25 cellular contexts compared by ENCODE assay signal in genomic region chr15:62570405-62570783, GRCh38.
DNase-seq lines count a peak whose midpoint lies in the region; ATAC-seq and TF ChIP-seq lines count a peak whose summit lies in the region.
"Had no signal": no experiment of that assay in that cellular context is flagged by ENCODE, and none has a peak within 500 bp of the region (broad histone marks: within the 10 kb centered on the region; RNA-seq: fewer than 3 reads in every experiment).

No MANE protein-coding gene starts in this region.

- no peaks in the 10 kb centered on the region for H3K9me2 ChIP-seq in hepatocyte (replicated peaks; ENCODE audit: insufficient read depth)

- H3K4me2 ChIP-seq in hepatocyte: peak overlapping the region; percentile 62

- no peak overlapping the region for H2AFZ ChIP-seq in hepatocyte
- H2AFZ ChIP-seq: parathyroid adenoma had no signal

- WGBS in heart left ventricle, 4 donors: 64 to 74% (median 66%) methylated on average over 4 of the region's 4 CpGs
- 87% methylated on average over 4 of the region's 4 CpGs for WGBS in hepatocyte (ENCODE audit: low lambda C conversion rate, missing lambda C conversion rate)
- 20 to 24% methylated on average over 4 of the region's 4 CpGs for WGBS in aorta, 2 donors

- H3K9me3 ChIP-seq in left ventricle myocardium inferior (replicated peaks): no peaks in the 10 kb centered on the region
- H3K9me3 ChIP-seq in heart left ventricle: no peaks in the 10 kb centered on the region
- H3K9me3 ChIP-seq in hepatocyte (ENCODE audit: low read depth): no peaks in the 10 kb centered on the region
- H3K9me3 ChIP-seq in aorta (ENCODE audit: control insufficient read depth, low read length): no peaks in the 10 kb centered on the region
- no peaks in the 10 kb centered on the region for H3K9me3 ChIP-seq in naive thymus-derived CD4-positive, alpha-beta T cell (ENCODE audit: control insufficient read depth in 2 of 3, low read length in 3 of 3)
- H3K9me3 ChIP-seq: heart right ventricle, sigmoid colon, uterus had no signal

- H3K79me2 ChIP-seq in hepatocyte: peaks cover 85% of the 10 kb centered on the region
- H3K79me2 ChIP-seq: parathyroid adenoma had no signal

- peaks cover 2 to 31% (median 23%) of the 10 kb centered on the region in 5 donors for H3K27me3 Mint-ChIP-seq in naive thymus-derived CD4-positive, alpha-beta T cell
- H3K27me3 Mint-ChIP-seq in activated CD4-positive, alpha-beta T cell treated with anti-CD3 and anti-CD28 coated beads, Interleukin-2, amount 10 ng/mL, durations not matched to agents 24 days and 14 days: peaks cover 2% of the 10 kb centered on the region
- H3K27me3 Mint-ChIP-seq: activated naive CD8-positive, alpha-beta T cell had no signal

- H3K4me3 ChIP-seq in left ventricle myocardium inferior: no peak overlapping the region
- no peak overlapping the region for H3K4me3 ChIP-seq in heart left ventricle
- H3K4me3 ChIP-seq in hepatocyte: no peak overlapping the region
- H3K4me3 ChIP-seq in aorta (ENCODE audit: low read length in 2 of 2): no peak overlapping the region
- H3K4me3 ChIP-seq in naive thymus-derived CD4-positive, alpha-beta T cell (ENCODE audit: low read length): no peak overlapping the region
- H3K4me3 ChIP-seq: GM12878, heart right ventricle, sigmoid colon, uterus had no signal

- ATAC-seq in heart left ventricle (no peak), sciatic nerve (peak; percentile 63), aorta (ENCODE audit: low FRiP score) (peak; percentile 5), GM21381 (IDR thresholded peaks at IDR 0.05; ENCODE audit: unreplicated experiment) (no peak)
- no peak for ATAC-seq in naive thymus-derived CD4-positive, alpha-beta T cell
- ATAC-seq: GM12878 had no signal

- H3K36me3 ChIP-seq in left ventricle myocardium inferior (no peaks in the 10 kb centered on the region), heart left ventricle (no peaks in the 10 kb centered on the region), hepatocyte (replicated peaks; ENCODE audit: insufficient read depth, low read depth) (no peaks in the 10 kb centered on the region), aorta (ENCODE audit: control insufficient read depth in 1 of 2, insufficient read depth in 2 of 2, low read length in 1 of 2) (no peaks in the 10 kb centered on the region)
- H3K36me3 ChIP-seq in naive thymus-derived CD4-positive, alpha-beta T cell (ENCODE audit: control insufficient read depth in 2 of 3, insufficient read depth in 3 of 3, low read length in 3 of 3): no peaks in the 10 kb centered on the region
- H3K36me3 ChIP-seq: heart right ventricle, sigmoid colon, uterus had no signal

- CTCF ChIA-PET in naive thymus-derived CD4-positive, alpha-beta T cell (lab: Charles Lee): no interaction called here

- H4K20me1 ChIP-seq in hepatocyte (ENCODE audit: insufficient read depth, poor library complexity, severe bottlenecking): no peaks in the 10 kb centered on the region

- peak overlapping the region; percentile 53 for H3K27ac ChIP-seq in left ventricle myocardium inferior (replicated peaks)
- H3K27ac ChIP-seq in heart left ventricle: peak overlapping the region in 1 of 12 donors; percentile 9
- H3K27ac ChIP-seq in hepatocyte: peak overlapping the region; percentile 11
- H3K27ac ChIP-seq in aorta (ENCODE audit: low read depth in 1 of 2, low read length in 2 of 2): peak overlapping the region in 1 of 2 donors; percentile 71
- H3K27ac ChIP-seq in naive thymus-derived CD4-positive, alpha-beta T cell (ENCODE audit: low read depth, low read length): no peak overlapping the region
- H3K27ac ChIP-seq: dorsolateral prefrontal cortex, HL-60, parathyroid adenoma, sigmoid colon, uterus had no signal

- H3K4me1 Mint-ChIP-seq in naive thymus-derived CD4-positive, alpha-beta T cell: no peaks in the 10 kb centered on the region
- no peaks in the 10 kb centered on the region for H3K4me1 Mint-ChIP-seq in activated CD4-positive, alpha-beta T cell treated with anti-CD3 and anti-CD28 coated beads, Interleukin-2, amount 10 ng/mL, durations not matched to agents 24 days and 14 days
- H3K4me1 Mint-ChIP-seq: central memory CD8-positive, alpha-beta T cell had no signal

- H3K4me3 Mint-ChIP-seq in naive thymus-derived CD4-positive, alpha-beta T cell: no peak overlapping the region
- H3K4me3 Mint-ChIP-seq in activated CD4-positive, alpha-beta T cell treated with anti-CD3 and anti-CD28 coated beads, Interleukin-2, amount 10 ng/mL, durations not matched to agents 24 days and 14 days: no peak overlapping the region
- H3K4me3 Mint-ChIP-seq: activated naive CD8-positive, alpha-beta T cell; central memory CD8-positive, alpha-beta T cell; natural killer cell treated with Interleukin-12 subunit alpha and Interleukin-12 subunit beta and Interleukin-15 and Interleukin-18, amount 100 ng/mL, for 72 hours had no signal

- POLR2A ChIA-PET in naive thymus-derived CD4-positive, alpha-beta T cell (lab: Charles Lee): no interaction called here

- peaks cover 39% of the 10 kb centered on the region for H3K4me1 ChIP-seq in left ventricle myocardium inferior
- H3K4me1 ChIP-seq in heart left ventricle: peaks cover 0 to 34% (median 14%) of the 10 kb centered on the region in 12 donors
- peaks cover 17% of the 10 kb centered on the region for H3K4me1 ChIP-seq in hepatocyte (ENCODE audit: insufficient read depth)
- H3K4me1 ChIP-seq in aorta (ENCODE audit: control insufficient read depth in 1 of 2, insufficient read depth in 2 of 2, low read length in 2 of 2): peaks cover 3 to 7% of the 10 kb centered on the region in 2 donors
- no peaks in the 10 kb centered on the region for H3K4me1 ChIP-seq in naive thymus-derived CD4-positive, alpha-beta T cell (ENCODE audit: control insufficient read depth in 2 of 2, insufficient read depth in 2 of 2, low read length in 2 of 2)
- H3K4me1 ChIP-seq: parathyroid adenoma, uterus had no signal

- H3K36me3 Mint-ChIP-seq in naive thymus-derived CD4-positive, alpha-beta T cell: no peaks in the 10 kb centered on the region
- no peaks in the 10 kb centered on the region for H3K36me3 Mint-ChIP-seq in activated CD4-positive, alpha-beta T cell treated with anti-CD3 and anti-CD28 coated beads, Interleukin-2, amount 10 ng/mL, durations not matched to agents 24 days and 14 days (ENCODE audit: low read depth)
- H3K36me3 Mint-ChIP-seq: activated naive CD8-positive, alpha-beta T cell; natural killer cell treated with Interleukin-12 subunit alpha and Interleukin-12 subunit beta and Interleukin-15 and Interleukin-18, amount 100 ng/mL, for 72 hours had no signal

- TF ChIP-seq CTCF in left ventricle myocardium inferior (IDR thresholded peaks at IDR 0.05; ENCODE audit: borderline replicate concordance) (no peak), heart left ventricle (IDR thresholded peaks at IDR 0.05) (no peak), hepatocyte (IDR thresholded peaks at IDR 0.05; ENCODE audit: poor library complexity) (no peak)

- H3K27ac Mint-ChIP-seq in naive thymus-derived CD4-positive, alpha-beta T cell: no peak overlapping the region
- no peak overlapping the region for H3K27ac Mint-ChIP-seq in activated CD4-positive, alpha-beta T cell treated with anti-CD3 and anti-CD28 coated beads, Interleukin-2, amount 10 ng/mL, durations not matched to agents 24 days and 14 days
- H3K27ac Mint-ChIP-seq: activated naive CD8-positive, alpha-beta T cell; activated T-helper 2 cell treated with anti-CD3 and anti-CD28 coated beads, Interferon-gamma antibody, Interleukin-2, Interleukin-4, amounts not matched to agents 10 μg/mL and 5 μg/mL and 100 μg/mL, durations not matched to agents 14 hours and 24 hours and 36 hours; natural killer cell treated with Interleukin-12 subunit alpha and Interleukin-12 subunit beta and Interleukin-15 and Interleukin-18, amount 100 ng/mL, for 72 hours had no signal

- intact Hi-C loops in left ventricle myocardium inferior (cut with micrococcal nuclease): no loop called here
- intact Hi-C loops in heart left ventricle (cut with DNase I): no loop called here
- intact Hi-C loops in sciatic nerve (cut with DNase I): no loop called here
- intact Hi-C loops in aorta (cut with DNase I): no loop called here
- intact Hi-C loops in naive thymus-derived CD4-positive, alpha-beta T cell (cut with micrococcal nuclease): no loop called here
- intact Hi-C loops in activated CD4-positive, alpha-beta T cell treated with anti-CD3 and anti-CD28 coated beads, Interleukin-2, amount 10 ng/mL, durations not matched to agents 24 days and 14 days (cut with micrococcal nuclease): no loop called here

- no peaks in the 10 kb centered on the region for H3K27me3 ChIP-seq in left ventricle myocardium inferior (ENCODE audit: low read depth)
- no peaks in the 10 kb centered on the region for H3K27me3 ChIP-seq in heart left ventricle
- H3K27me3 ChIP-seq in hepatocyte: no peaks in the 10 kb centered on the region
- H3K27me3 ChIP-seq in aorta (ENCODE audit: control insufficient read depth in 1 of 2, insufficient read depth in 2 of 2, low read length in 1 of 2): no peaks in the 10 kb centered on the region
- H3K27me3 ChIP-seq in naive thymus-derived CD4-positive, alpha-beta T cell (ENCODE audit: control insufficient read depth in 2 of 2, insufficient read depth in 2 of 2, low read length in 2 of 2): no peaks in the 10 kb centered on the region
- H3K27me3 ChIP-seq: dorsolateral prefrontal cortex, heart right ventricle, sigmoid colon, uterus had no signal

- TF ChIP-seq POLR2A in heart left ventricle (IDR thresholded peaks at IDR 0.05): no peak

- peaks cover 0 to 3% (median 0%) of the 10 kb centered on the region in 11 donors for H3K9me3 Mint-ChIP-seq in naive thymus-derived CD4-positive, alpha-beta T cell
- H3K9me3 Mint-ChIP-seq in activated CD4-positive, alpha-beta T cell treated with anti-CD3 and anti-CD28 coated beads, Interleukin-2, amount 10 ng/mL, durations not matched to agents 24 days and 14 days: no peaks in the 10 kb centered on the region
- H3K9me3 Mint-ChIP-seq: activated T-helper 2 cell treated with anti-CD3 and anti-CD28 coated beads, Interferon-gamma antibody, Interleukin-2, Interleukin-4, amounts not matched to agents 10 μg/mL and 5 μg/mL and 100 μg/mL, durations not matched to agents 14 hours and 24 hours and 36 hours; central memory CD8-positive, alpha-beta T cell; natural killer cell treated with Interleukin-12 subunit alpha and Interleukin-12 subunit beta and Interleukin-15 and Interleukin-18, amount 100 ng/mL, for 72 hours had no signal

- no peak for DNase-seq in left ventricle myocardium inferior
- DNase-seq in heart left ventricle: no peak
- DNase-seq in hepatocyte (ENCODE audit: low spot score): no peak
- no peak for DNase-seq in sciatic nerve (ENCODE audit: low spot score)
- DNase-seq in aorta: no peak
- DNase-seq in naive thymus-derived CD4-positive, alpha-beta T cell: no peak
- DNase-seq in activated CD4-positive, alpha-beta T cell treated with anti-CD3 and anti-CD28 coated beads, Interleukin-2, amount 10 ng/mL, durations not matched to agents 24 days and 14 days: no peak
- DNase-seq: activated CD4-positive, alpha-beta T cell treated with anti-CD3 and anti-CD28 coated beads, Interleukin-2, amount 50 U/mL, for 48 hours; activated CD8-positive, alpha-beta memory T cell treated with anti-CD3 and anti-CD28 coated beads, Interleukin-2, amount 50 U/mL, for 4 hours; dorsolateral prefrontal cortex; H7; mesendoderm; sigmoid colon; stimulated activated CD8-positive, alpha-beta memory T cell treated with anti-CD3 and anti-CD28 coated beads, Interleukin-4, amount 100 ng/mL, for 48 hours; T1000; uterus had no signal

Comparison
In these comparisons a context has a peak if more than half of its experiments do, and no peak if none do; other contexts are left out.
1. ATAC-seq: peak in sciatic nerve (single experiment) and aorta (single experiment); none in heart left ventricle (0 of 4), naive thymus-derived CD4-positive, alpha-beta T cell (single experiment) and GM21381 (single experiment).